Comparison of ENCODE assay signal across 21 cellular contexts in the genomic region with DNA sequence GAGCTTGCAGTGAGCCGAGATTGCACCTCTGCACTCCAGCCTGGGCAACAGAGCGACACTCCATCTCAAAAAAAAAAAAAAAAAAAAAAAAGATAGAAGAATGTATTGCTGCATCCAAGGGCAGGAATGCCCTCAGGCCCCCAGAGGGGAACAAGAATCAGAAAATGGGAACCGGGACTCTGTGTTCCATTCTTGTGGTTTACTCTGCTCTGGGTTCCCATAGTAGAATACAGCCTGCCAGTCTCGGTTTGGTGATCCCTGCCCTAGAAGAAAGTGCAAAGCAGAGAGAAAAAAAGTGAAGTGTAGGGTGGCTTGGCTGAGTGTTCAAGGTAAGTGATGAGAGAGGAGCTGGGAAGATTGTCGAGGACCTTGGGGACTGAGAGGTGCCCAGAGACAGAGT.
"Had no signal": no experiment of that assay in that cellular context is flagged by ENCODE, and none has a peak within 500 bp of the region (broad histone marks: within the 10 kb centered on the region; RNA-seq: fewer than 3 reads in every experiment).

No MANE protein-coding gene starts in this region.

- H3K27ac Mint-ChIP-seq: activated naive CD8-positive, alpha-beta T cell treated with anti-CD3 and anti-CD28 coated beads for 36 hours; mesothelial cell of epicardium; natural killer cell treated with Interleukin-12 subunit alpha and Interleukin-12 subunit beta and Interleukin-15 and Interleukin-18, amount 100 ng/mL, for 72 hours; progenitor cell of endocrine pancreas; stimulated activated memory B cell treated with anti-CD40 and anti-IgM and Interleukin-4, amounts not matched to agents 10 μg/mL and 1 μg/mL and 100 μg/mL, for 72 hours had no signal

- H3K9me3 ChIP-seq: thoracic aorta had no signal

- ATAC-seq: left colon; stimulated activated memory B cell treated with anti-CD40 and anti-IgM and Interleukin-4, amounts not matched to agents 10 μg/mL and 1 μg/mL and 100 μg/mL, for 72 hours had no signal

- H3K9me3 Mint-ChIP-seq: activated naive CD8-positive, alpha-beta T cell treated with anti-CD3 and anti-CD28 coated beads for 36 hours; mesothelial cell of epicardium; natural killer cell treated with Interleukin-12 subunit alpha and Interleukin-12 subunit beta and Interleukin-15 and Interleukin-18, amount 100 ng/mL, for 72 hours; stimulated activated memory B cell treated with anti-CD40 and anti-IgM and Interleukin-4, amounts not matched to agents 10 μg/mL and 1 μg/mL and 100 μg/mL, for 72 hours had no signal

- H3K27me3 ChIP-seq: hepatocyte had no signal

- H3K4me3 ChIP-seq: dorsolateral prefrontal cortex, hepatocyte, lung, skin epidermis, thoracic aorta had no signal

- H3K36me3 ChIP-seq: thoracic aorta, WERI-Rb-1 had no signal

- H3K36me3 Mint-ChIP-seq: activated naive CD8-positive, alpha-beta T cell treated with anti-CD3 and anti-CD28 coated beads for 36 hours; mesothelial cell of epicardium; natural killer cell treated with Interleukin-12 subunit alpha and Interleukin-12 subunit beta and Interleukin-15 and Interleukin-18, amount 100 ng/mL, for 72 hours; stimulated activated memory B cell treated with anti-CD40 and anti-IgM and Interleukin-4, amounts not matched to agents 10 μg/mL and 1 μg/mL and 100 μg/mL, for 72 hours had no signal

- DNase-seq: activated CD4-positive, alpha-beta T cell treated with anti-CD3 and anti-CD28 coated beads for 1 hour; activated CD4-positive, alpha-beta T cell treated with anti-CD3 and anti-CD28 coated beads, Interleukin-2, amount 50 U/mL, for 4 hours; activated naive CD4-positive, alpha-beta T cell; activated naive CD8-positive, alpha-beta T cell treated with anti-CD3 and anti-CD28 coated beads for 36 hours; caudate nucleus; dorsolateral prefrontal cortex; foreskin fibroblast; left colon; nucleus accumbens; stimulated activated CD4-positive, alpha-beta T cell treated with anti-CD3 and anti-CD28 coated beads, Interleukin-4, amount 100 ng/mL, for 1 hour; T-helper 2 cell; WERI-Rb-1 had no signal

- H3K4me3 Mint-ChIP-seq: activated naive CD8-positive, alpha-beta T cell treated with anti-CD3 and anti-CD28 coated beads for 36 hours; mesothelial cell of epicardium; natural killer cell treated with Interleukin-12 subunit alpha and Interleukin-12 subunit beta and Interleukin-15 and Interleukin-18, amount 100 ng/mL, for 72 hours; stimulated activated memory B cell treated with anti-CD40 and anti-IgM and Interleukin-4, amounts not matched to agents 10 μg/mL and 1 μg/mL and 100 μg/mL, for 72 hours had no signal

- H3K27ac ChIP-seq: dorsolateral prefrontal cortex, epithelial cell of prostate, hepatocyte, skin epidermis, thoracic aorta, WERI-Rb-1 had no signal
